19 cellular contexts compared by ENCODE assay signal in the genomic region with DNA sequence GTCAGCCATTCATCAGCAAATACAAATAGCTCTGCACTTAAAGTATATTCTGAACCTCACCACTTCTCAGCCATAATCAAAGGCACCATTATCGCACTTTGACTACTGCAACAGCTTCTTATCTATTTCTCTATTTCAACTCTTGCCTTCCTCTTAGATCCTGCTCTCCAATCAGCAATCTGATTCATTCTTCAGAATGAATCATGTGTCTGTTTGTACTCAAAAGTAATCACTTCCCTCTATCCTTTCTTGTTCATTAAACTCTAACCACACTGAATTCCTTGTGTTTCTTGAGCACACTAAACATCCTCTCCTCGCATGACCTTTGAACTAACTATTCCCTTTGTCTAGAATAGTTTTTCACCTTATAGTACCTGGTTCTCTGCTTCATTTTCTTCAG. TPM values are rescaled to one million over a fixed set of nuclear protein-coding genes. Genes with fewer than 3 reads are reported as not detected.
DNase-seq lines count a peak whose midpoint lies in the region; ATAC-seq and TF ChIP-seq lines count a peak whose summit lies in the region.
"Had no signal": no experiment of that assay in that cellular context is flagged by ENCODE, and none has a peak within 500 bp of the region (broad histone marks: within the 10 kb centered on the region; RNA-seq: fewer than 3 reads in every experiment).

No MANE protein-coding gene starts in this region.

- H2AFZ ChIP-seq in GM23338, result peak overlapping the region; percentile 53; the same call in 1 of the 2 replicates
- H2AFZ ChIP-seq in osteoblast (ENCODE audit: low read length), result no peak overlapping the region
- H2AFZ ChIP-seq: GM23248 had no signal

- intact Hi-C loops in left colon (cut with DNase I, micrococcal nuclease), result no loop called here

- no peak overlapping the region for H3K27ac ChIP-seq in GM23338 (ENCODE audit: low read depth)
- H3K27ac ChIP-seq in osteoblast (ENCODE audit: low read depth, low read length), result no peak overlapping the region
- H3K27ac ChIP-seq: BLaER1, GM23248 had no signal

- H3K9me3 Mint-ChIP-seq in GM23338, result no peaks in the 10 kb centered on the region; the same call in 2 of the 3 replicates

- H3K4me3 ChIP-seq in GM23338 (no peak overlapping the region), fibroblast of mammary gland (ENCODE audit: control insufficient read depth, low read depth, low read length) (no peak overlapping the region), osteoblast (ENCODE audit: insufficient read depth, low read length) (no peak overlapping the region)
- H3K4me3 ChIP-seq: BLaER1, GM23248 had no signal

- no peak overlapping the region for H3K27ac Mint-ChIP-seq in GM23338
- H3K27ac Mint-ChIP-seq: CD14-positive monocyte, HFFc6 had no signal

- ATAC-seq in GM23338 (no peak), left colon (peak; percentile 80), HG02610 (IDR thresholded peaks at IDR 0.05; ENCODE audit: unreplicated experiment) (no peak)
- ATAC-seq: HCT116 had no signal

- H3K79me2 ChIP-seq in GM23338 (replicated peaks; ENCODE audit: insufficient read depth), result no peaks in the 10 kb centered on the region
- no peaks in the 10 kb centered on the region for H3K79me2 ChIP-seq in osteoblast (ENCODE audit: insufficient read depth, low read length)

- DNase-seq in COLO829 (ENCODE audit: low spot score) (peak; percentile 66), GM23338 (ENCODE audit: low spot score) (no peak), fibroblast of mammary gland (ENCODE audit: low read depth) (peak; percentile 2), left colon (no peak), osteoblast (ENCODE audit: insufficient read length, low spot score, missing footprints) (no peak), RPMI8226 (no peak)
- no peak for DNase-seq in activated CD4-positive, CD25-positive, alpha-beta regulatory T cell treated with anti-CD3 and anti-CD28 coated beads, Interleukin-2, amount 50 U/mL, for 72 hours
- DNase-seq: 8988T; CD4-positive, alpha-beta memory T cell; GDM1; GM23248; HFFc6 had no signal

- H3K36me3 ChIP-seq in GM23338 (ENCODE audit: insufficient read depth), result no peaks in the 10 kb centered on the region
- H3K36me3 ChIP-seq in osteoblast (ENCODE audit: insufficient read depth, low read length), result no peaks in the 10 kb centered on the region
- H3K36me3 ChIP-seq: BLaER1 had no signal

- H3K27me3 ChIP-seq in GM23338 (ENCODE audit: insufficient read depth) (no peaks in the 10 kb centered on the region), osteoblast (ENCODE audit: insufficient read depth, low read length) (no peaks in the 10 kb centered on the region)
- H3K27me3 ChIP-seq: BLaER1 had no signal

- H3K4me1 Mint-ChIP-seq in GM23338, result no peaks in the 10 kb centered on the region
- H3K4me1 Mint-ChIP-seq: CD14-positive monocyte; CD4-positive, alpha-beta memory T cell had no signal

- H4K20me1 ChIP-seq in GM23338 (replicated peaks; ENCODE audit: insufficient read depth), result no peaks in the 10 kb centered on the region
- H4K20me1 ChIP-seq in osteoblast (ENCODE audit: insufficient read depth, low read length), result no peaks in the 10 kb centered on the region
- H4K20me1 ChIP-seq: BLaER1 had no signal

- H3K36me3 Mint-ChIP-seq in GM23338 (ENCODE audit: low read depth), result no peaks in the 10 kb centered on the region
- H3K36me3 Mint-ChIP-seq: CD14-positive monocyte; CD4-positive, alpha-beta memory T cell had no signal

- no peaks in the 10 kb centered on the region for H3F3A ChIP-seq in GM23338 (replicated peaks; ENCODE audit: low read depth)

- H3K9me3 ChIP-seq in osteoblast (ENCODE audit: low read depth, low read length), result no peaks in the 10 kb centered on the region

- TF ChIP-seq CTCF in GM23338 (conservative IDR thresholded peaks at IDR 0.05; ENCODE audit: low read depth in 2 of 2) (no peak), fibroblast of mammary gland (conservative IDR thresholded peaks at IDR 0.05; ENCODE audit: control insufficient read depth, insufficient read depth, low read depth, low read length) (no peak), osteoblast (IDR thresholded peaks at IDR 0.05; ENCODE audit: extremely low read depth, low read depth, low read length) (no peak)

- no peak overlapping the region for H3K4me3 Mint-ChIP-seq in GM23338
- H3K4me3 Mint-ChIP-seq: CD14-positive monocyte; CD4-positive, alpha-beta memory T cell; HFFc6 had no signal

- H3K4me1 ChIP-seq in GM23338 (ENCODE audit: insufficient read depth), result no peaks in the 10 kb centered on the region
- H3K4me1 ChIP-seq in osteoblast (ENCODE audit: insufficient read depth, low read length), result no peaks in the 10 kb centered on the region
- H3K4me1 ChIP-seq: BLaER1 had no signal

- H3K4me2 ChIP-seq in GM23338, result no peak overlapping the region
- H3K4me2 ChIP-seq in osteoblast (ENCODE audit: insufficient read depth, low read length), result no peak overlapping the region
- H3K4me2 ChIP-seq: BLaER1 had no signal

- H3K27me3 Mint-ChIP-seq in GM23338 (ENCODE audit: insufficient read depth, low read depth, poor library complexity), result peaks cover 3% of the 10 kb centered on the region

- no peaks in the 10 kb centered on the region; the same call in 1 of the 2 replicates for H3K9me2 ChIP-seq in GM23338 (ENCODE audit: insufficient read depth)

TF ChIP-seq in GM23338, 12 proteins besides CTCF, POLR2A, EP300 and RAD21:
- no peak for TF ChIP-seq JUNB (IDR thresholded peaks at IDR 0.05; ENCODE audit: unreplicated experiment)
- no peak for TF ChIP-seq POLR2AphosphoS5 (IDR thresholded peaks at IDR 0.05; ENCODE audit: low read depth)
- no peak for TF ChIP-seq ZNF114 (CRISPR knock-in tag; IDR thresholded peaks at IDR 0.05)
- TF ChIP-seq NANOG (IDR thresholded peaks at IDR 0.05; ENCODE audit: borderline replicate concordance), result no peak
- TF ChIP-seq, protein P1, sequence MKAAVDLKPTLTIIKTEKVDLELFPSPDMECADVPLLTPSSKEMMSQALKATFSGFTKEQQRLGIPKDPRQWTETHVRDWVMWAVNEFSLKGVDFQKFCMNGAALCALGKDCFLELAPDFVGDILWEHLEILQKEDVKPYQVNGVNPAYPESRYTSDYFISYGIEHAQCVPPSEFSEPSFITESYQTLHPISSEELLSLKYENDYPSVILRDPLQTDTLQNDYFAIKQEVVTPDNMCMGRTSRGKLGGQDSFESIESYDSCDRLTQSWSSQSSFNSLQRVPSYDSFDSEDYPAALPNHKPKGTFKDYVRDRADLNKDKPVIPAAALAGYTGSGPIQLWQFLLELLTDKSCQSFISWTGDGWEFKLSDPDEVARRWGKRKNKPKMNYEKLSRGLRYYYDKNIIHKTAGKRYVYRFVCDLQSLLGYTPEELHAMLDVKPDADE (IDR thresholded peaks at IDR 0.05), result no peak
- TF ChIP-seq EZH2 (IDR thresholded peaks at IDR 0.05; ENCODE audit: low read depth, unreplicated experiment), result no peak
- TF ChIP-seq ZNF331 (CRISPR knock-in tag; IDR thresholded peaks at IDR 0.05; ENCODE audit: low read depth), result no peak
- no peak for TF ChIP-seq STAT1 (IDR thresholded peaks at IDR 0.05; ENCODE audit: unreplicated experiment)
- TF ChIP-seq EZH2phosphoT487 (IDR thresholded peaks at IDR 0.05; ENCODE audit: unreplicated experiment), result no peak

RNA-seq across cellular contexts. Expression of a gene that starts 12.8 kb away (rescaled TPM):
- not detected in 2 replicates for total RNA-seq in GM23338 (2014; rRNA removed; shearing (Covaris generic))
- not detected in 2 replicates for polyA plus RNA-seq in GM23338 (2016; fragmentation: Nextera tagmentation; extraction: Ambion mirVana)
- not detected for total RNA-seq in left colon
- total RNA-seq in osteoblast, result not detected in 2 replicates
- total RNA-seq: A673; CD4-positive, alpha-beta memory T cell; GM23248; HFFc6; HT-29 had no signal
- polyA plus RNA-seq: AG04450, CD14-positive monocyte, GM23248 had no signal

RNA-seq across cellular contexts. Expression of a gene that starts 32.8 kb away (rescaled TPM):
- not detected in 2 replicates for total RNA-seq in GM23338 (2014; rRNA removed; shearing (Covaris generic))
- not detected in 2 replicates for polyA plus RNA-seq in GM23338 (2016; fragmentation: Nextera tagmentation; extraction: Ambion mirVana)
- total RNA-seq in left colon (not detected), osteoblast (not detected in 2 replicates)
- total RNA-seq: CD4-positive, alpha-beta memory T cell; GM23248; HFFc6; HT-29 had no signal
- polyA plus RNA-seq: AG04450; CD14-positive monocyte; CD4-positive, alpha-beta memory T cell; GM23248 had no signal

RNA-seq across cellular contexts. Expression of a gene that starts 51.7 kb away (rescaled TPM):
- not detected in 2 replicates for total RNA-seq in GM23338 (2014; rRNA removed; shearing (Covaris generic))
- polyA plus RNA-seq in GM23338 (2016; fragmentation: Nextera tagmentation; extraction: Ambion mirVana), result not detected in 2 replicates
- total RNA-seq in left colon (not detected), osteoblast (not detected in 2 replicates)
- total RNA-seq: CD4-positive, alpha-beta memory T cell; GM23248; HFFc6; HT-29 had no signal
- polyA plus RNA-seq: AG04450; CD14-positive monocyte; CD4-positive, alpha-beta memory T cell; GM23248 had no signal

Comparison
In these comparisons a context has a peak if more than half of its experiments do, and no peak if none do; other contexts are left out.
1. DNase-seq: peak in COLO829 (single experiment) and fibroblast of mammary gland (single experiment); none in GM23338 (single experiment), left colon (0 of 2), osteoblast (single experiment), activated CD4-positive, CD25-positive, alpha-beta regulatory T cell treated with anti-CD3 and anti-CD28 coated beads, Interleukin-2, amount 50 U/mL, for 72 hours (single experiment) and RPMI8226 (single experiment).